Comparison of ENCODE assay signal across 9 cellular contexts in the genomic region with DNA sequence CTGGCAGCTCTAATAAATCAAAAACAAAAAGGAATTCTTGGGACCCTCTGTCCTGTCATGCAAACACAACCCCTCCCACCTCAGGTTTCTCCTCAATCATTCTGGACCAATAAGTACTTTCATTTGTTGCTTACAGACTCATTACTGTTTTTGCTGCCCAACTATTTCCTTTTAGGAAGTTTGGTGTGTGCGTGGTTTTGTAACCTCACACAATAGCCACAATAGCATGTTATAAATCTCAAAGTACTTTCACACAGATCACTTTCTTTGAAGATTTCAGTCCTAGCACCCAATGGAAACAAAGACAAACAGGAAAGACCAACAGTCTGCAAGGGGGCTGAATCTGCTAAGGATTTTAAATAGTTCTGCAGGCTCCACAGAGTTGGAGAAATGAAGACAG. TPM values are rescaled to one million over a fixed set of nuclear protein-coding genes. Genes with fewer than 3 reads are reported as not detected.
DNase-seq lines count a peak whose midpoint lies in the region; ATAC-seq lines count a peak whose summit lies in the region.
"Had no signal": no experiment of that assay in that cellular context is flagged by ENCODE, and none has a peak within 500 bp of the region (broad histone marks: within the 10 kb centered on the region; RNA-seq: fewer than 3 reads in every experiment).

No MANE protein-coding gene starts in this region.

- H3K4me1 Mint-ChIP-seq in stimulated activated naive CD8-positive, alpha-beta T cell treated with anti-CD3 and anti-CD28 coated beads, Interleukin-15, Interleukin-2, amounts not matched to agents 100 ng/mL and 50 ng/mL, for 24 hours (ENCODE audit: low read depth): peaks cover 78% of the 10 kb centered on the region
- peaks cover 56% of the 10 kb centered on the region for H3K4me1 Mint-ChIP-seq in activated naive CD8-positive, alpha-beta T cell treated with anti-CD3 and anti-CD28 coated beads, Interleukin-2, amount 10 ng/mL, durations not matched to agents 7 days and 5 days

- H3K4me3 Mint-ChIP-seq in stimulated activated naive CD8-positive, alpha-beta T cell treated with anti-CD3 and anti-CD28 coated beads, Interleukin-15, Interleukin-2, amounts not matched to agents 100 ng/mL and 50 ng/mL, for 24 hours: peak overlapping the region; percentile 42
- peak overlapping the region; percentile 62 for H3K4me3 Mint-ChIP-seq in activated naive CD8-positive, alpha-beta T cell treated with anti-CD3 and anti-CD28 coated beads, Interleukin-2, amount 10 ng/mL, durations not matched to agents 7 days and 5 days

- peak overlapping the region; percentile 66 for H3K27ac Mint-ChIP-seq in stimulated activated naive CD8-positive, alpha-beta T cell treated with anti-CD3 and anti-CD28 coated beads, Interleukin-15, Interleukin-2, amounts not matched to agents 100 ng/mL and 50 ng/mL, for 24 hours
- H3K27ac Mint-ChIP-seq in activated naive CD8-positive, alpha-beta T cell treated with anti-CD3 and anti-CD28 coated beads, Interleukin-2, amount 10 ng/mL, durations not matched to agents 7 days and 5 days: peak overlapping the region; percentile 76

- DNase-seq in stimulated activated naive CD8-positive, alpha-beta T cell treated with anti-CD3 and anti-CD28 coated beads, Interleukin-15, Interleukin-2, amounts not matched to agents 100 U/mL and 50 U/mL, for 24 hours: no peak
- DNase-seq in activated naive CD8-positive, alpha-beta T cell treated with anti-CD3 and anti-CD28 coated beads, Interleukin-2, amount 10 ng/mL, durations not matched to agents 7 days and 5 days: no peak
- peak; percentile 53 for DNase-seq in kidney tubule cell (ENCODE audit: low spot score)
- DNase-seq in stimulated activated CD4-positive, alpha-beta T cell treated with anti-CD3 and anti-CD28 coated beads, Interleukin-4, amount 100 ng/mL, for 24 hours: no peak
- DNase-seq in EL: no peak
- no peak for DNase-seq in NCI-H2029 treated with DMSO at 0.1 percent for 48 hours (lab: John Stamatoyannopoulos, UW)

- no peaks in the 10 kb centered on the region for H3K27me3 Mint-ChIP-seq in stimulated activated naive CD8-positive, alpha-beta T cell treated with anti-CD3 and anti-CD28 coated beads, Interleukin-15, Interleukin-2, amounts not matched to agents 100 ng/mL and 50 ng/mL, for 24 hours
- no peaks in the 10 kb centered on the region for H3K27me3 Mint-ChIP-seq in activated naive CD8-positive, alpha-beta T cell treated with anti-CD3 and anti-CD28 coated beads, Interleukin-2, amount 10 ng/mL, durations not matched to agents 7 days and 5 days

- H3K36me3 Mint-ChIP-seq in stimulated activated naive CD8-positive, alpha-beta T cell treated with anti-CD3 and anti-CD28 coated beads, Interleukin-15, Interleukin-2, amounts not matched to agents 100 ng/mL and 50 ng/mL, for 24 hours (ENCODE audit: low read depth): peaks cover 31% of the 10 kb centered on the region
- peaks cover 20% of the 10 kb centered on the region for H3K36me3 Mint-ChIP-seq in activated naive CD8-positive, alpha-beta T cell treated with anti-CD3 and anti-CD28 coated beads, Interleukin-2, amount 10 ng/mL, durations not matched to agents 7 days and 5 days

- POLR2A ChIA-PET in activated naive CD8-positive, alpha-beta T cell treated with anti-CD3 and anti-CD28 coated beads, Interleukin-2, amount 10 ng/mL, durations not matched to agents 7 days and 5 days (lab: Charles Lee): interaction anchor here (1.1 to 1.3 kb wide), 2 partner anchors 10 to 134 kb away, joined by 3 read pairs; no protein-coding TSS in a partner anchor

- ATAC-seq in stimulated activated naive CD8-positive, alpha-beta T cell treated with anti-CD3 and anti-CD28 coated beads, Interleukin-15, Interleukin-2, amounts not matched to agents 100 U/mL and 50 U/mL, for 24 hours: no peak
- ATAC-seq in activated naive CD8-positive, alpha-beta T cell treated with anti-CD3 and anti-CD28 coated beads, Interleukin-2, amount 10 ng/mL, durations not matched to agents 7 days and 5 days (ENCODE audit: low read depth): peak; percentile 23
- no peak for ATAC-seq in HG03135 (IDR thresholded peaks at IDR 0.05; ENCODE audit: unreplicated experiment)

- H3K9me3 Mint-ChIP-seq in stimulated activated naive CD8-positive, alpha-beta T cell treated with anti-CD3 and anti-CD28 coated beads, Interleukin-15, Interleukin-2, amounts not matched to agents 100 ng/mL and 50 ng/mL, for 24 hours: no peaks in the 10 kb centered on the region
- H3K9me3 Mint-ChIP-seq in activated naive CD8-positive, alpha-beta T cell treated with anti-CD3 and anti-CD28 coated beads, Interleukin-2, amount 10 ng/mL, durations not matched to agents 7 days and 5 days: no peaks in the 10 kb centered on the region
- H3K9me3 Mint-ChIP-seq: activated naive CD4-positive, alpha-beta T cell treated with anti-CD3 and anti-CD28 coated beads, Interleukin-2, amount 50 U/mL, for 72 hours had no signal

RNA-seq across cellular contexts. Expression of gene MRPL14, which starts 4.4 kb away (rescaled TPM):
- 10 to 100 TPM; 44.1 to 51.6 TPM for total RNA-seq in activated naive CD8-positive, alpha-beta T cell treated with anti-CD3 and anti-CD28 coated beads, Interleukin-2, amount 10 ng/mL, durations not matched to agents 7 days and 5 days

RNA-seq across cellular contexts. Expression of gene TMEM63B, which starts 4.5 kb away (rescaled TPM):
- 10 to 100 TPM; 20.8 to 21.8 TPM for total RNA-seq in activated naive CD8-positive, alpha-beta T cell treated with anti-CD3 and anti-CD28 coated beads, Interleukin-2, amount 10 ng/mL, durations not matched to agents 7 days and 5 days

RNA-seq across cellular contexts. Expression of gene CAPN11, which starts 35.8 kb away (rescaled TPM):
- not detected for total RNA-seq in activated naive CD8-positive, alpha-beta T cell treated with anti-CD3 and anti-CD28 coated beads, Interleukin-2, amount 10 ng/mL, durations not matched to agents 7 days and 5 days
